12 cellular contexts compared by ENCODE assay signal in the genomic region with DNA sequence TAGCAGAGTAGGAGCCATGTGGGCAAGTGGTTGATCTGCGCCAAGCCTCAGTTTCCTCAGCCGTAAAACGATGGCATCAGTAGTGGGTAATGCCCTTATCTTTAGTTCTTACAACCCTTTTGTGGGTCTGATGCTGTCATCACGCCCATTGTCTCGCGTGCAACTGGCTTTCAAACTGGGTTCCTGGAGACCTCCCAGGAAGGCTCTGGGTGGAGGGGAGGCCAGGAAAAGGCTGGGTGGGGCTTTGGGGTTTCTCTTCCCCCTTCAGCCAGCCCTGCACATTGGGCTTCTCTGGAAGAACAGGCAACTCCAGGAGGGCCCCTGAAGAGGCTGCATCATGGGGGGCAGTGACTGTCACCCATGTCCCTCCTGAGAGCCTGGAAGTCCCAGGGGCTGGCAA. TPM values are rescaled to one million over a fixed set of nuclear protein-coding genes. Genes with fewer than 3 reads are reported as not detected.
A peak's percentile ranks its signal among the peaks of the same experiment; 100 is the strongest.
DNase-seq lines count a peak whose midpoint lies in the region; ATAC-seq and TF ChIP-seq lines count a peak whose summit lies in the region.
"Not testable (repeated sequence)": the region's sequence is repeated elsewhere in the genome, so short reads cannot be mapped to it uniquely, and the experiment has no call there.
"Had no signal": no experiment of that assay in that cellular context is flagged by ENCODE, and none has a peak within 500 bp of the region (broad histone marks: within the 10 kb centered on the region; RNA-seq: fewer than 3 reads in every experiment).

No MANE protein-coding gene starts in this region.

- POLR2A ChIA-PET in CD4-positive, alpha-beta T cell (lab: Charles Lee), result interaction anchor here (1.3 kb wide), 1 partner anchor 8 kb away, joined by 4 read pairs; no protein-coding TSS in a partner anchor
- POLR2A ChIA-PET in activated CD4-positive, alpha-beta memory T cell treated with anti-CD3 and anti-CD28 coated beads for 36 hours (lab: Charles Lee), result not testable (repeated sequence)

- H3K4me1 Mint-ChIP-seq in CD4-positive, alpha-beta T cell (ENCODE audit: low read depth), result peaks cover 57% of the 10 kb centered on the region
- H3K4me1 Mint-ChIP-seq in T-helper 1 cell treated with Interleukin-12 subunit alpha and Interleukin-12 subunit beta and Interleukin-4 antibody, amounts not matched to agents 30 μg/mL and 1 μg/mL, for 36 hours (ENCODE audit: low read depth), result peaks cover 38% of the 10 kb centered on the region
- H3K4me1 Mint-ChIP-seq in activated CD4-positive, alpha-beta memory T cell treated with anti-CD3 and anti-CD28 coated beads for 36 hours (ENCODE audit: low read depth), result peaks cover 36% of the 10 kb centered on the region
- H3K4me1 Mint-ChIP-seq in activated T-helper 1 cell treated with anti-CD3 and anti-CD28 coated beads, Interleukin-12 subunit alpha, Interleukin-12 subunit beta, Interleukin-2, Interleukin-4 antibody, amounts not matched to agents 30 ng/mL and 10 ng/mL and 1 ng/mL, durations not matched to agents 14 hours and 24 hours and 36 hours (ENCODE audit: low read depth), result peaks cover 41% of the 10 kb centered on the region
- peaks cover 47% of the 10 kb centered on the region for H3K4me1 Mint-ChIP-seq in activated naive CD8-positive, alpha-beta T cell (ENCODE audit: low read depth)
- H3K4me1 Mint-ChIP-seq in immature natural killer cell, result peaks cover 44 to 64% of the 10 kb centered on the region in 2 donors
- H3K4me1 Mint-ChIP-seq in stimulated activated memory B cell treated with anti-CD40 and anti-IgM and Interleukin-4, amounts not matched to agents 10 μg/mL and 1 μg/mL and 100 μg/mL, for 72 hours, result peaks cover 82% of the 10 kb centered on the region

- CTCF ChIA-PET in CD4-positive, alpha-beta T cell (lab: Charles Lee); activated CD4-positive, alpha-beta memory T cell treated with anti-CD3 and anti-CD28 coated beads for 36 hours (lab: Charles Lee): not testable (repeated sequence)

- H3K9me3 ChIP-seq in CD4-positive, alpha-beta T cell (ENCODE audit: control insufficient read depth, low read length); KOPT-K1 (ENCODE audit: insufficient read depth, low read length, poor library complexity, severe bottlenecking): not testable (repeated sequence)

- ATAC-seq in CD4-positive, alpha-beta T cell (ENCODE audit: poor library complexity); stimulated activated memory B cell treated with anti-CD40 and anti-IgM and Interleukin-4, amounts not matched to agents 10 μg/mL and 1 μg/mL and 100 μg/mL, for 72 hours: not testable (repeated sequence)

- not testable (repeated sequence) for TF ChIP-seq CTCF in CD4-positive, alpha-beta T cell (IDR thresholded peaks at IDR 0.05)

- H3K4me3 Mint-ChIP-seq in CD4-positive, alpha-beta T cell, result peak overlapping the region; percentile 20
- H3K4me3 Mint-ChIP-seq in T-helper 1 cell treated with Interleukin-12 subunit alpha and Interleukin-12 subunit beta and Interleukin-4 antibody, amounts not matched to agents 30 μg/mL and 1 μg/mL, for 36 hours, result peak overlapping the region; percentile 14
- H3K4me3 Mint-ChIP-seq in activated CD4-positive, alpha-beta memory T cell treated with anti-CD3 and anti-CD28 coated beads for 36 hours; stimulated activated memory B cell treated with anti-CD40 and anti-IgM and Interleukin-4, amounts not matched to agents 10 μg/mL and 1 μg/mL and 100 μg/mL, for 72 hours: not testable (repeated sequence)
- H3K4me3 Mint-ChIP-seq in activated T-helper 1 cell treated with anti-CD3 and anti-CD28 coated beads, Interleukin-12 subunit alpha, Interleukin-12 subunit beta, Interleukin-2, Interleukin-4 antibody, amounts not matched to agents 30 ng/mL and 10 ng/mL and 1 ng/mL, durations not matched to agents 14 hours and 24 hours and 36 hours, result peak overlapping the region; percentile 45
- H3K4me3 Mint-ChIP-seq in activated naive CD8-positive, alpha-beta T cell, result peak overlapping the region; percentile 97
- peak overlapping the region in 3 of 5 donors; percentile 35 to 91 (median 90) for H3K4me3 Mint-ChIP-seq in immature natural killer cell

- H3K27me3 Mint-ChIP-seq in CD4-positive, alpha-beta T cell; T-helper 1 cell treated with Interleukin-12 subunit alpha and Interleukin-12 subunit beta and Interleukin-4 antibody, amounts not matched to agents 30 μg/mL and 1 μg/mL, for 36 hours (ENCODE audit: low read depth); activated CD4-positive, alpha-beta memory T cell treated with anti-CD3 and anti-CD28 coated beads for 36 hours; activated T-helper 1 cell treated with anti-CD3 and anti-CD28 coated beads, Interleukin-12 subunit alpha, Interleukin-12 subunit beta, Interleukin-2, Interleukin-4 antibody, amounts not matched to agents 30 ng/mL and 10 ng/mL and 1 ng/mL, durations not matched to agents 14 hours and 24 hours and 36 hours (ENCODE audit: insufficient read depth); activated naive CD8-positive, alpha-beta T cell; stimulated activated memory B cell treated with anti-CD40 and anti-IgM and Interleukin-4, amounts not matched to agents 10 μg/mL and 1 μg/mL and 100 μg/mL, for 72 hours: not testable (repeated sequence)
- peaks cover 17 to 27% (median 21%) of the 10 kb centered on the region in 3 donors for H3K27me3 Mint-ChIP-seq in immature natural killer cell (ENCODE audit: low read depth in 3 of 3)

- not testable (repeated sequence) for DNase-seq in CD4-positive, alpha-beta T cell; activated CD4-positive, alpha-beta memory T cell treated with anti-CD3 and anti-CD28 coated beads for 36 hours; activated T-helper 1 cell treated with anti-CD3 and anti-CD28 coated beads, Interleukin-12 subunit alpha, Interleukin-12 subunit beta, Interleukin-2, Interleukin-4 antibody, amounts not matched to agents 30 ng/mL and 10 ng/mL and 1 ng/mL, durations not matched to agents 14 hours and 24 hours and 36 hours (ENCODE audit: low spot score); immature natural killer cell

- not testable (repeated sequence) for H3K27me3 ChIP-seq in CD4-positive, alpha-beta T cell (ENCODE audit: control insufficient read depth, insufficient read depth, low read length)

- H3K36me3 ChIP-seq in KOPT-K1 (ENCODE audit: insufficient read depth, low read length), result peaks cover 82% of the 10 kb centered on the region

- intact Hi-C loops in CD4-positive, alpha-beta T cell (cut with DNase I, micrococcal nuclease), result loop anchor here (5.0 kb wide), 3 partner anchors 47 to 202 kb away; a partner anchor contains a TSS
- intact Hi-C loops in activated CD4-positive, alpha-beta memory T cell treated with anti-CD3 and anti-CD28 coated beads for 36 hours (cut with micrococcal nuclease), result loop anchor here (5.0 to 10.0 kb wide), 4 partner anchors 47 to 310 kb away; a partner anchor contains a TSS
- intact Hi-C loops in activated T-helper 1 cell treated with anti-CD3 and anti-CD28 coated beads, Interleukin-12 subunit alpha, Interleukin-12 subunit beta, Interleukin-2, Interleukin-4 antibody, amounts not matched to agents 30 ng/mL and 10 ng/mL and 1 ng/mL, durations not matched to agents 14 hours and 24 hours and 36 hours (cut with micrococcal nuclease), result loop anchor here (5.0 kb wide), 1 partner anchor 47 kb away; no protein-coding TSS in a partner anchor

- H3K27ac Mint-ChIP-seq in CD4-positive, alpha-beta T cell, result peak overlapping the region; percentile 98
- H3K27ac Mint-ChIP-seq in T-helper 1 cell treated with Interleukin-12 subunit alpha and Interleukin-12 subunit beta and Interleukin-4 antibody, amounts not matched to agents 30 μg/mL and 1 μg/mL, for 36 hours, result peak overlapping the region; percentile 20
- H3K27ac Mint-ChIP-seq in activated CD4-positive, alpha-beta memory T cell treated with anti-CD3 and anti-CD28 coated beads for 36 hours, result peak overlapping the region; percentile 60
- H3K27ac Mint-ChIP-seq in activated T-helper 1 cell treated with anti-CD3 and anti-CD28 coated beads, Interleukin-12 subunit alpha, Interleukin-12 subunit beta, Interleukin-2, Interleukin-4 antibody, amounts not matched to agents 30 ng/mL and 10 ng/mL and 1 ng/mL, durations not matched to agents 14 hours and 24 hours and 36 hours, result peak overlapping the region; percentile 63
- H3K27ac Mint-ChIP-seq in activated naive CD8-positive, alpha-beta T cell, result peak overlapping the region; percentile 98
- peak overlapping the region; percentile 79 to 98 (median 98) for H3K27ac Mint-ChIP-seq in immature natural killer cell
- H3K27ac Mint-ChIP-seq in stimulated activated memory B cell treated with anti-CD40 and anti-IgM and Interleukin-4, amounts not matched to agents 10 μg/mL and 1 μg/mL and 100 μg/mL, for 72 hours, result peak overlapping the region; percentile 98

- not testable (repeated sequence) for H3K9me3 Mint-ChIP-seq in CD4-positive, alpha-beta T cell; T-helper 1 cell treated with Interleukin-12 subunit alpha and Interleukin-12 subunit beta and Interleukin-4 antibody, amounts not matched to agents 30 μg/mL and 1 μg/mL, for 36 hours; activated CD4-positive, alpha-beta memory T cell treated with anti-CD3 and anti-CD28 coated beads for 36 hours; activated T-helper 1 cell treated with anti-CD3 and anti-CD28 coated beads, Interleukin-12 subunit alpha, Interleukin-12 subunit beta, Interleukin-2, Interleukin-4 antibody, amounts not matched to agents 30 ng/mL and 10 ng/mL and 1 ng/mL, durations not matched to agents 14 hours and 24 hours and 36 hours; activated naive CD8-positive, alpha-beta T cell (ENCODE audit: low read depth); immature natural killer cell; stimulated activated memory B cell treated with anti-CD40 and anti-IgM and Interleukin-4, amounts not matched to agents 10 μg/mL and 1 μg/mL and 100 μg/mL, for 72 hours

- peaks cover 55% of the 10 kb centered on the region for H3K36me3 Mint-ChIP-seq in CD4-positive, alpha-beta T cell (ENCODE audit: low read depth)
- peaks cover 42% of the 10 kb centered on the region for H3K36me3 Mint-ChIP-seq in T-helper 1 cell treated with Interleukin-12 subunit alpha and Interleukin-12 subunit beta and Interleukin-4 antibody, amounts not matched to agents 30 μg/mL and 1 μg/mL, for 36 hours (ENCODE audit: low read depth)
- H3K36me3 Mint-ChIP-seq in activated CD4-positive, alpha-beta memory T cell treated with anti-CD3 and anti-CD28 coated beads for 36 hours, result peaks cover 43% of the 10 kb centered on the region
- H3K36me3 Mint-ChIP-seq in activated T-helper 1 cell treated with anti-CD3 and anti-CD28 coated beads, Interleukin-12 subunit alpha, Interleukin-12 subunit beta, Interleukin-2, Interleukin-4 antibody, amounts not matched to agents 30 ng/mL and 10 ng/mL and 1 ng/mL, durations not matched to agents 14 hours and 24 hours and 36 hours (ENCODE audit: low read depth), result peaks cover 33% of the 10 kb centered on the region
- H3K36me3 Mint-ChIP-seq in activated naive CD8-positive, alpha-beta T cell, result not testable (repeated sequence)
- peaks cover 4 to 17% (median 4%) of the 10 kb centered on the region in 3 donors for H3K36me3 Mint-ChIP-seq in immature natural killer cell
- H3K36me3 Mint-ChIP-seq in stimulated activated memory B cell treated with anti-CD40 and anti-IgM and Interleukin-4, amounts not matched to agents 10 μg/mL and 1 μg/mL and 100 μg/mL, for 72 hours, result peaks cover 41% of the 10 kb centered on the region

- H3K27ac ChIP-seq in CD4-positive, alpha-beta T cell (ENCODE audit: low read depth, low read length), result not testable (repeated sequence)
- peak overlapping the region; percentile 30 for H3K27ac ChIP-seq in KOPT-K1 (ENCODE audit: low read depth, low read length, poor library complexity, severe bottlenecking)

RNA-seq across cellular contexts. Expression of a gene that starts 5.1 kb away (rescaled TPM):
- 10 to 100 TPM; 30.1 to 33.2 TPM for total RNA-seq in CD4-positive, alpha-beta T cell
- 10 to 100 TPM; 21.0 to 21.2 TPM for total RNA-seq in activated CD4-positive, alpha-beta memory T cell treated with anti-CD3 and anti-CD28 coated beads for 36 hours
- total RNA-seq in activated T-helper 1 cell treated with anti-CD3 and anti-CD28 coated beads, Interleukin-12 subunit alpha, Interleukin-12 subunit beta, Interleukin-2, Interleukin-4 antibody, amounts not matched to agents 30 ng/mL and 10 ng/mL and 1 ng/mL, durations not matched to agents 14 hours and 24 hours and 36 hours, result 30.5 and 31.2 TPM in 2 replicates
- polyA plus RNA-seq in immature natural killer cell, result 100 to 1,000 TPM; 151 to 240 (median 209) TPM
- total RNA-seq: A172, Caco-2, H4 had no signal
- polyA plus RNA-seq: AG04450 had no signal

RNA-seq across cellular contexts. Expression of a gene that starts 47.2 kb away (rescaled TPM):
- 1 to 10 TPM; 4.0 to 5.5 TPM for total RNA-seq in CD4-positive, alpha-beta T cell
- 10 to 100 TPM; 20.8 to 20.9 TPM for total RNA-seq in activated CD4-positive, alpha-beta memory T cell treated with anti-CD3 and anti-CD28 coated beads for 36 hours
- 25.0 and 30.6 TPM in 2 replicates for total RNA-seq in activated T-helper 1 cell treated with anti-CD3 and anti-CD28 coated beads, Interleukin-12 subunit alpha, Interleukin-12 subunit beta, Interleukin-2, Interleukin-4 antibody, amounts not matched to agents 30 ng/mL and 10 ng/mL and 1 ng/mL, durations not matched to agents 14 hours and 24 hours and 36 hours
- polyA plus RNA-seq in immature natural killer cell, result 1 to 10 TPM in 1 of 3 donors, under 1 TPM in 2; 0.50 to 2.8 (median 0.72) TPM

RNA-seq across cellular contexts. Expression of a gene that starts 47.7 kb away (rescaled TPM):
- 10 to 100 TPM; 16.4 to 18.7 TPM for total RNA-seq in CD4-positive, alpha-beta T cell
- 1 to 10 TPM; 4.8 to 5.5 TPM for total RNA-seq in activated CD4-positive, alpha-beta memory T cell treated with anti-CD3 and anti-CD28 coated beads for 36 hours
- total RNA-seq in activated T-helper 1 cell treated with anti-CD3 and anti-CD28 coated beads, Interleukin-12 subunit alpha, Interleukin-12 subunit beta, Interleukin-2, Interleukin-4 antibody, amounts not matched to agents 30 ng/mL and 10 ng/mL and 1 ng/mL, durations not matched to agents 14 hours and 24 hours and 36 hours, result 3.9 and 4.8 TPM in 2 replicates
- polyA plus RNA-seq in immature natural killer cell, result not detected

RNA-seq across cellular contexts. Expression of a gene that starts 56.5 kb away (rescaled TPM):
- total RNA-seq in CD4-positive, alpha-beta T cell, result 10 to 100 TPM; 12.7 to 13.2 TPM
- 1 to 10 TPM; 2.4 to 2.8 TPM for total RNA-seq in activated CD4-positive, alpha-beta memory T cell treated with anti-CD3 and anti-CD28 coated beads for 36 hours
- total RNA-seq in activated T-helper 1 cell treated with anti-CD3 and anti-CD28 coated beads, Interleukin-12 subunit alpha, Interleukin-12 subunit beta, Interleukin-2, Interleukin-4 antibody, amounts not matched to agents 30 ng/mL and 10 ng/mL and 1 ng/mL, durations not matched to agents 14 hours and 24 hours and 36 hours, result 1.3 and 1.5 TPM in 2 replicates
- under 1 TPM in 1 of 3 donors, not detected in 2; 0.08 TPM for polyA plus RNA-seq in immature natural killer cell

Comparison
In these comparisons a context has a peak if more than half of its experiments do, and no peak if none do; other contexts are left out.
1. H3K27ac Mint-ChIP-seq: peak in every context shown above with its lines; median percentile 98 in CD4-positive, alpha-beta T cell; 98 in activated naive CD8-positive, alpha-beta T cell; 98 in immature natural killer cell; 98 in stimulated activated memory B cell treated with anti-CD40 and anti-IgM and Interleukin-4, amounts not matched to agents 10 μg/mL and 1 μg/mL and 100 μg/mL, for 72 hours; 63 in activated T-helper 1 cell treated with anti-CD3 and anti-CD28 coated beads, Interleukin-12 subunit alpha, Interleukin-12 subunit beta, Interleukin-2, Interleukin-4 antibody, amounts not matched to agents 30 ng/mL and 10 ng/mL and 1 ng/mL, durations not matched to agents 14 hours and 24 hours and 36 hours; 60 in activated CD4-positive, alpha-beta memory T cell treated with anti-CD3 and anti-CD28 coated beads for 36 hours; 20 in T-helper 1 cell treated with Interleukin-12 subunit alpha and Interleukin-12 subunit beta and Interleukin-4 antibody, amounts not matched to agents 30 μg/mL and 1 μg/mL, for 36 hours.